Comparison of ENCODE assay signal across 19 cellular contexts in genomic region chr2:228699888-228700287, GRCh38.
DNase-seq lines count a peak whose midpoint lies in the region; ATAC-seq, FAIRE-seq and TF ChIP-seq lines count a peak whose summit lies in the region.
"Had no signal": no experiment of that assay in that cellular context is flagged by ENCODE, and none has a peak within 500 bp of the region (broad histone marks: within the 10 kb centered on the region; RNA-seq: fewer than 3 reads in every experiment).

No MANE protein-coding gene starts in this region.

- no peaks in the 10 kb centered on the region for H3K36me3 ChIP-seq in IMR-90 (ENCODE audit: control insufficient read depth, insufficient read depth, low read length)
- no peaks in the 10 kb centered on the region for H3K36me3 ChIP-seq in SK-N-MC (ENCODE audit: insufficient read depth, low read length)
- no peaks in the 10 kb centered on the region for H3K36me3 ChIP-seq in keratinocyte (ENCODE audit: control insufficient read depth in 2 of 2, extremely low read depth in 1 of 2, insufficient read depth in 2 of 2, low read length in 2 of 2)
- no peaks in the 10 kb centered on the region for H3K36me3 ChIP-seq in transverse colon
- H3K36me3 ChIP-seq: BE2C had no signal

- H2BK120ac ChIP-seq in IMR-90 (ENCODE audit: low read depth, low read length): no peak overlapping the region

- H3K4me2 ChIP-seq in IMR-90 (ENCODE audit: low read depth, low read length) (no peak overlapping the region), keratinocyte (ENCODE audit: control insufficient read depth, extremely low read depth, insufficient read depth, low read depth, low read length) (no peak overlapping the region)
- H3K4me2 ChIP-seq: SK-N-SH had no signal

- H2AK5ac ChIP-seq in IMR-90 (ENCODE audit: low read depth, low read length): no peak overlapping the region

- no peak overlapping the region for H3K27ac ChIP-seq in IMR-90 (ENCODE audit: insufficient read depth, low read length)
- H3K27ac ChIP-seq in SK-N-MC: peak overlapping the region; percentile 88
- peak overlapping the region; percentile 2 for H3K27ac ChIP-seq in keratinocyte (ENCODE audit: control insufficient read depth, insufficient read depth, low read length)
- no peak overlapping the region for H3K27ac ChIP-seq in transverse colon

- H3K79me2 ChIP-seq in keratinocyte (ENCODE audit: control insufficient read depth, insufficient read depth, low read length): no peaks in the 10 kb centered on the region

- H3K14ac ChIP-seq in IMR-90 (replicated peaks; ENCODE audit: low read depth, low read length): no peak overlapping the region

- TF ChIP-seq POLR2A in IMR-90 (IDR thresholded peaks at IDR 0.05; ENCODE audit: low read depth, low read length) (no peak), transverse colon (IDR thresholded peaks at IDR 0.05) (no peak)

- no peak overlapping the region for H2BK5ac ChIP-seq in IMR-90 (ENCODE audit: low read depth, low read length, poor library complexity, severe bottlenecking)

- no peak overlapping the region for H3K4ac ChIP-seq in IMR-90 (ENCODE audit: low read depth, low read length)

- H3K4me3 ChIP-seq in IMR-90 (ENCODE audit: insufficient read depth, low read depth, low read length) (no peak overlapping the region), SK-N-MC (peak overlapping the region; percentile 67; the same call in 1 of the 2 replicates), keratinocyte (ENCODE audit: control insufficient read depth in 2 of 3, extremely low read depth in 1 of 3, insufficient read depth in 2 of 3, low read depth in 1 of 3, low read length in 3 of 3) (no peak overlapping the region), transverse colon (no peak overlapping the region)

- WGBS in IMR-90 (ENCODE audit: extremely low coverage in 2 of 2, insufficient read length in 1 of 2), 2 experiments: 100% methylated on average over 1 of the region's 5 CpGs; no CpG with 5 or more reads in 1 of the 2 experiments
- WGBS in transverse colon (ENCODE audit: low coverage in 1 of 2), 2 donors: 97 to 98% methylated on average over 3 to 5 of the region's 5 CpGs

- H4K5ac ChIP-seq in IMR-90 (ENCODE audit: low read depth, low read length): no peak overlapping the region

- no peak overlapping the region for H3K18ac ChIP-seq in IMR-90 (ENCODE audit: low read depth, low read length)

- H3K9ac ChIP-seq in IMR-90 (ENCODE audit: low read depth, low read length): no peak overlapping the region
- H3K9ac ChIP-seq in SK-N-MC (ENCODE audit: insufficient read length): no peak overlapping the region
- no peak overlapping the region for H3K9ac ChIP-seq in keratinocyte (ENCODE audit: control insufficient read depth, extremely low read depth, insufficient read depth, low read length)
- H3K9ac ChIP-seq: SK-N-SH had no signal

- no peak overlapping the region for H4K91ac ChIP-seq in IMR-90 (ENCODE audit: insufficient read depth, low read depth, low read length)

- intact Hi-C loops in IMR-90 (cut with micrococcal nuclease) (no loop called here), transverse colon (cut with DNase I; ENCODE audit: low total_unique reads) (loop anchor here (5.0 kb wide), 1 partner anchor 178 kb away; no protein-coding TSS in a partner anchor)

- dilution Hi-C loops in IMR-90 (cut with HindIII; ENCODE audit: low sequenced_read_pairs, unreplicated experiment) (no loop called here), keratinocyte (cut with MboI; ENCODE audit: extremely low pct_ligation_motif_present, low sequenced_read_pairs) (no loop called here)

- peak overlapping the region; percentile 28 for H2AK9ac ChIP-seq in IMR-90 (replicated peaks; ENCODE audit: low read depth, low read length, poor library complexity)

- no peak overlapping the region for H2BK15ac ChIP-seq in IMR-90 (ENCODE audit: low read depth, low read length)

- DNase-seq in A172 (ENCODE audit: low spot score): peak; percentile 34
- DNase-seq in IMR-90: no peak
- DNase-seq in SK-N-MC (ENCODE audit: low read depth, low spot score): no peak
- DNase-seq in keratinocyte (ENCODE audit: low read depth, low spot score): no peak
- DNase-seq in NCI-H226: no peak
- no peak for DNase-seq in NCI-H1417 (lab: John Stamatoyannopoulos, UW)
- DNase-seq in transverse colon: no peak
- DNase-seq: 8988T; BE2C; Calu3; CD4-positive, alpha-beta memory T cell; KG1; NCI-H1930; Right ventricle myocardium superior; SK-N-SH had no signal

- peak; percentile 13 for FAIRE-seq in keratinocyte (lab: Jason Lieb, UNC)
- FAIRE-seq: GM12891, H1, HepG2 had no signal

- TF ChIP-seq CTCF in IMR-90 (conservative IDR thresholded peaks at IDR 0.05; ENCODE audit: low read depth, low read length) (no peak), keratinocyte (optimal IDR thresholded peaks at IDR 0.05 in 1 of 3, IDR thresholded peaks at IDR 0.05 in 1 of 3, conservative IDR thresholded peaks at IDR 0.05 in 1 of 3; ENCODE audit: extremely low read depth in 1 of 3, insufficient read depth in 2 of 3, low read length in 3 of 3) (no peak), transverse colon (IDR thresholded peaks at IDR 0.05) (no peak)

- H3K9me1 ChIP-seq in IMR-90 (ENCODE audit: insufficient read depth, low read length) (no peaks in the 10 kb centered on the region), keratinocyte (ENCODE audit: control insufficient read depth, extremely low read depth, insufficient read depth, low read length) (no peaks in the 10 kb centered on the region)

- POLR2A ChIA-PET in IMR-90 (lab: Charles Lee; ENCODE audit: unreplicated experiment): no interaction called here

- H3K56ac ChIP-seq in IMR-90 (ENCODE audit: extremely low read depth, insufficient read depth, low read length): no peak overlapping the region

- H2AFZ ChIP-seq in IMR-90 (replicated peaks; ENCODE audit: low read length, poor library complexity): no peak overlapping the region
- H2AFZ ChIP-seq in keratinocyte (ENCODE audit: control insufficient read depth, low read length): peak overlapping the region; percentile 23

- TF ChIP-seq RAD21 in IMR-90 (IDR thresholded peaks at IDR 0.05; ENCODE audit: low read length): no peak

- H3K27me3 ChIP-seq in IMR-90 (ENCODE audit: control insufficient read depth, insufficient read depth, low read length) (no peaks in the 10 kb centered on the region), keratinocyte (ENCODE audit: control insufficient read depth, extremely low read depth, insufficient read depth, low read length) (no peaks in the 10 kb centered on the region), transverse colon (no peaks in the 10 kb centered on the region)
- H3K27me3 ChIP-seq: BE2C had no signal

- no peaks in the 10 kb centered on the region for H3K79me1 ChIP-seq in IMR-90 (ENCODE audit: low read depth in 1 of 2, low read length in 2 of 2)

- BruUV-seq in IMR-90 (replicated peaks; lab: Mats Ljungman, UMichigan): no TSS peak

- H2BK20ac ChIP-seq in IMR-90 (ENCODE audit: low read depth, low read length): peak overlapping the region; percentile 85

- CTCF ChIA-PET in IMR-90 (lab: Yijun Ruan, JAX): no interaction called here

- no peak overlapping the region for H3K23ac ChIP-seq in IMR-90 (ENCODE audit: low read depth, low read length)

- H4K8ac ChIP-seq in IMR-90 (ENCODE audit: low read depth in 2 of 2, low read length in 2 of 2): no peak overlapping the region

- in situ Hi-C loops in IMR-90 (cut with MboI; ENCODE audit: low sequenced_read_pairs): loop anchor here (25.0 kb wide), 1 partner anchor 887 kb away; no protein-coding TSS in a partner anchor
- in situ Hi-C loops in transverse colon (cut with MboI; ENCODE audit: low pct_ligation_motif_present in 1 of 4, low pct_unique_long_range_greater_than_20kb in 1 of 4, low sequenced_read_pairs in 3 of 4): loop anchor here in 3 of 4 donors (25.0 kb wide), 4 partner anchors 437 to 887 kb away; partner anchors contain the start of gene PID1 (in 1 of the 3)

- TF ChIP-seq EP300 in transverse colon (IDR thresholded peaks at IDR 0.05; ENCODE audit: low read depth): no peak

- H3K9me3 ChIP-seq in IMR-90 (ENCODE audit: control insufficient read depth, insufficient read depth, low read length): peaks cover 3% of the 10 kb centered on the region; the same call in 1 of the 2 replicates
- H3K9me3 ChIP-seq in SK-N-MC (ENCODE audit: low read depth, low read length): no peaks in the 10 kb centered on the region
- no peaks in the 10 kb centered on the region for H3K9me3 ChIP-seq in keratinocyte (ENCODE audit: control insufficient read depth, low read depth, low read length)
- no peaks in the 10 kb centered on the region for H3K9me3 ChIP-seq in transverse colon
- H3K9me3 ChIP-seq: BE2C, SK-N-SH had no signal

- H4K20me1 ChIP-seq in IMR-90 (ENCODE audit: insufficient read depth, low read length) (no peaks in the 10 kb centered on the region), keratinocyte (ENCODE audit: control insufficient read depth, extremely low read depth, insufficient read depth, low read length) (no peaks in the 10 kb centered on the region)

- no peaks in the 10 kb centered on the region for H3K4me1 ChIP-seq in IMR-90 (ENCODE audit: control insufficient read depth, insufficient read depth, low read length)
- H3K4me1 ChIP-seq in keratinocyte (ENCODE audit: control insufficient read depth, extremely low read depth, insufficient read depth, low read length): peaks cover 7% of the 10 kb centered on the region
- H3K4me1 ChIP-seq in transverse colon: no peaks in the 10 kb centered on the region
- H3K4me1 ChIP-seq: BE2C had no signal

- no peak for ATAC-seq in IMR-90 (ENCODE audit: low read depth)
- no peak for ATAC-seq in GM19035 (IDR thresholded peaks at IDR 0.05; ENCODE audit: unreplicated experiment)
- ATAC-seq: HepG2 had no signal

TF ChIP-seq in IMR-90, 13 proteins besides CTCF, POLR2A, EP300 and RAD21:
- no peak for TF ChIP-seq RFX5 (IDR thresholded peaks at IDR 0.05; ENCODE audit: low read depth, low read length)

Comparison
In these comparisons a context has a peak if more than half of its experiments do, and no peak if none do; other contexts are left out.
1. H3K27ac ChIP-seq: peak in SK-N-MC (single experiment) and keratinocyte (single experiment); none in IMR-90 (single experiment) and transverse colon (0 of 4).